ENCODE assay signal across 1 cellular context in the genomic region with DNA sequence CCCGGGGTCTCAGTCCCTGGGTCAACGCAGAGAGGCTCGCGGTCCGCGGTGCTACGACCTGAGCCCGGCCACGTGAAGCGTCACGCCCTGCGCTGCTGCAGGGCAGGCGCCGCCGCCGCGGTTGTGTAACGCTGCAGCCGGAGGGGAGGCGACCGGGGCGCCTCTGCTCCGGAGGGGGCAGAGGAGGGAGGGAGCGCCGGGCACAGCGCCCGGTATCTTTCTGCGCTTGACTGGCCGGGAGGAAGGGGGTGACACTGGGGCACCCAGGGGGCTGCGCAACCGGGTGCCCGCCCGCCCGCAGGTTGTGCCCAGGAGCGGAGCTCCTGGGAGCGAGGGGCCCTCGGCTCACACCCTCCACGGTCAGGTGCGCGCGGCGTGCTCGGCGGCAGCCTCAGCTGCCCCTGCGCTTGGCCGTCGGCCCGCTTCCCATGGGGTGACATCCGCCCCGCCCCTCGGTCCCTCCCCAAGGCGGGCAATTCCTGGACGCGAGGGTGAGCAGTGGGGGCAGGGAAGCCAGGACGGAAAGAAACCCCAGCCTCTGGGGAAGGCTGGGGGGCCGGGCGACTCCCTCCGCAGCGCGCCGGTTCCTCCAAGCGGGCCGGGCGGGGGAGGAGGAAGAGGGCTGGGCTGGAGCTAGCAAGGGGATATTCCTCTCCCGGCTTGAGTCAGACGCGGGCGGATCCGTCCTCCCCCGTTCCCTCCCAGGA.
TF ChIP-seq lines count a peak whose summit lies in the region.

No MANE protein-coding gene starts in this region.

TF ChIP-seq in HepG2, 621 proteins besides CTCF, POLR2A, EP300 and RAD21 (continued from another document and continues in another):
- TF ChIP-seq, protein P1, sequence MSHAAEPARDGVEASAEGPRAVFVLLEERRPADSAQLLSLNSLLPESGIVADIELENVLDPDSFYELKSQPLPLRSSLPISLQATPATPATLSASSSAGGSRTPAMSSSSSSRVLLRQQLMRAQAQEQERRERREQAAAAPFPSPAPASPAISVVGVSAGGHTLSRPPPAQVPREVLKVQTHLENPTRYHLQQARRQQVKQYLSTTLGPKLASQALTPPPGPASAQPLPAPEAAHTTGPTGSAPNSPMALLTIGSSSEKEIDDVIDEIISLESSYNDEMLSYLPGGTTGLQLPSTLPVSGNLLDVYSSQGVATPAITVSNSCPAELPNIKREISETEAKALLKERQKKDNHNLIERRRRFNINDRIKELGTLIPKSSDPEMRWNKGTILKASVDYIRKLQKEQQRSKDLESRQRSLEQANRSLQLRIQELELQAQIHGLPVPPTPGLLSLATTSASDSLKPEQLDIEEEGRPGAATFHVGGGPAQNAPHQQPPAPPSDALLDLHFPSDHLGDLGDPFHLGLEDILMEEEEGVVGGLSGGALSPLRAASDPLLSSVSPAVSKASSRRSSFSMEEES (CRISPR knock-in tag; IDR thresholded peaks at IDR 0.05): peak; percentile 82
- TF ChIP-seq RBAK (CRISPR knock-in tag; IDR thresholded peaks at IDR 0.05) (peak; percentile 100), ZKSCAN8 (CRISPR knock-in tag; IDR thresholded peaks at IDR 0.05; ENCODE audit: borderline replicate concordance) (peak; percentile 48; the same call in 1 of the 2 replicates), ZNF205 (CRISPR knock-in tag; IDR thresholded peaks at IDR 0.05) (peak; percentile 79), FOXA3 (CRISPR knock-in tag; IDR thresholded peaks at IDR 0.05) (peak; percentile 76), HNRNPK (IDR thresholded peaks at IDR 0.05; ENCODE audit: low read depth, low read length, poor library complexity, severe bottlenecking) (peak; percentile 78), HNRNPL (IDR thresholded peaks at IDR 0.05; ENCODE audit: low read depth, low read length) (peak; percentile 98), JUNB (CRISPR knock-in tag; IDR thresholded peaks at IDR 0.05; ENCODE audit: borderline replicate concordance) (no peak), RBM39 (IDR thresholded peaks at IDR 0.05; ENCODE audit: low read depth, low read length, poor library complexity, severe bottlenecking) (peak; percentile 73), HES4 (CRISPR knock-in tag; IDR thresholded peaks at IDR 0.05; ENCODE audit: borderline replicate concordance) (peak; percentile 72; the same call in 1 of the 2 replicates), ARNT2 (CRISPR knock-in tag; IDR thresholded peaks at IDR 0.05; ENCODE audit: low read depth) (peak; percentile 76; the same call in 1 of the 2 replicates), ZNF792 (CRISPR knock-in tag; IDR thresholded peaks at IDR 0.05) (peak; percentile 17), TAF1 (CRISPR knock-in tag; IDR thresholded peaks at IDR 0.05) (peak; percentile 82)
- TF ChIP-seq, protein P2, sequence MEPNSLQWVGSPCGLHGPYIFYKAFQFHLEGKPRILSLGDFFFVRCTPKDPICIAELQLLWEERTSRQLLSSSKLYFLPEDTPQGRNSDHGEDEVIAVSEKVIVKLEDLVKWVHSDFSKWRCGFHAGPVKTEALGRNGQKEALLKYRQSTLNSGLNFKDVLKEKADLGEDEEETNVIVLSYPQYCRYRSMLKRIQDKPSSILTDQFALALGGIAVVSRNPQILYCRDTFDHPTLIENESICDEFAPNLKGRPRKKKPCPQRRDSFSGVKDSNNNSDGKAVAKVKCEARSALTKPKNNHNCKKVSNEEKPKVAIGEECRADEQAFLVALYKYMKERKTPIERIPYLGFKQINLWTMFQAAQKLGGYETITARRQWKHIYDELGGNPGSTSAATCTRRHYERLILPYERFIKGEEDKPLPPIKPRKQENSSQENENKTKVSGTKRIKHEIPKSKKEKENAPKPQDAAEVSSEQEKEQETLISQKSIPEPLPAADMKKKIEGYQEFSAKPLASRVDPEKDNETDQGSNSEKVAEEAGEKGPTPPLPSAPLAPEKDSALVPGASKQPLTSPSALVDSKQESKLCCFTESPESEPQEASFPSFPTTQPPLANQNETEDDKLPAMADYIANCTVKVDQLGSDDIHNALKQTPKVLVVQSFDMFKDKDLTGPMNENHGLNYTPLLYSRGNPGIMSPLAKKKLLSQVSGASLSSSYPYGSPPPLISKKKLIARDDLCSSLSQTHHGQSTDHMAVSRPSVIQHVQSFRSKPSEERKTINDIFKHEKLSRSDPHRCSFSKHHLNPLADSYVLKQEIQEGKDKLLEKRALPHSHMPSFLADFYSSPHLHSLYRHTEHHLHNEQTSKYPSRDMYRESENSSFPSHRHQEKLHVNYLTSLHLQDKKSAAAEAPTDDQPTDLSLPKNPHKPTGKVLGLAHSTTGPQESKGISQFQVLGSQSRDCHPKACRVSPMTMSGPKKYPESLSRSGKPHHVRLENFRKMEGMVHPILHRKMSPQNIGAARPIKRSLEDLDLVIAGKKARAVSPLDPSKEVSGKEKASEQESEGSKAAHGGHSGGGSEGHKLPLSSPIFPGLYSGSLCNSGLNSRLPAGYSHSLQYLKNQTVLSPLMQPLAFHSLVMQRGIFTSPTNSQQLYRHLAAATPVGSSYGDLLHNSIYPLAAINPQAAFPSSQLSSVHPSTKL (CRISPR knock-in tag; IDR thresholded peaks at IDR 0.05): peak; percentile 94
- TF ChIP-seq, protein P3, sequence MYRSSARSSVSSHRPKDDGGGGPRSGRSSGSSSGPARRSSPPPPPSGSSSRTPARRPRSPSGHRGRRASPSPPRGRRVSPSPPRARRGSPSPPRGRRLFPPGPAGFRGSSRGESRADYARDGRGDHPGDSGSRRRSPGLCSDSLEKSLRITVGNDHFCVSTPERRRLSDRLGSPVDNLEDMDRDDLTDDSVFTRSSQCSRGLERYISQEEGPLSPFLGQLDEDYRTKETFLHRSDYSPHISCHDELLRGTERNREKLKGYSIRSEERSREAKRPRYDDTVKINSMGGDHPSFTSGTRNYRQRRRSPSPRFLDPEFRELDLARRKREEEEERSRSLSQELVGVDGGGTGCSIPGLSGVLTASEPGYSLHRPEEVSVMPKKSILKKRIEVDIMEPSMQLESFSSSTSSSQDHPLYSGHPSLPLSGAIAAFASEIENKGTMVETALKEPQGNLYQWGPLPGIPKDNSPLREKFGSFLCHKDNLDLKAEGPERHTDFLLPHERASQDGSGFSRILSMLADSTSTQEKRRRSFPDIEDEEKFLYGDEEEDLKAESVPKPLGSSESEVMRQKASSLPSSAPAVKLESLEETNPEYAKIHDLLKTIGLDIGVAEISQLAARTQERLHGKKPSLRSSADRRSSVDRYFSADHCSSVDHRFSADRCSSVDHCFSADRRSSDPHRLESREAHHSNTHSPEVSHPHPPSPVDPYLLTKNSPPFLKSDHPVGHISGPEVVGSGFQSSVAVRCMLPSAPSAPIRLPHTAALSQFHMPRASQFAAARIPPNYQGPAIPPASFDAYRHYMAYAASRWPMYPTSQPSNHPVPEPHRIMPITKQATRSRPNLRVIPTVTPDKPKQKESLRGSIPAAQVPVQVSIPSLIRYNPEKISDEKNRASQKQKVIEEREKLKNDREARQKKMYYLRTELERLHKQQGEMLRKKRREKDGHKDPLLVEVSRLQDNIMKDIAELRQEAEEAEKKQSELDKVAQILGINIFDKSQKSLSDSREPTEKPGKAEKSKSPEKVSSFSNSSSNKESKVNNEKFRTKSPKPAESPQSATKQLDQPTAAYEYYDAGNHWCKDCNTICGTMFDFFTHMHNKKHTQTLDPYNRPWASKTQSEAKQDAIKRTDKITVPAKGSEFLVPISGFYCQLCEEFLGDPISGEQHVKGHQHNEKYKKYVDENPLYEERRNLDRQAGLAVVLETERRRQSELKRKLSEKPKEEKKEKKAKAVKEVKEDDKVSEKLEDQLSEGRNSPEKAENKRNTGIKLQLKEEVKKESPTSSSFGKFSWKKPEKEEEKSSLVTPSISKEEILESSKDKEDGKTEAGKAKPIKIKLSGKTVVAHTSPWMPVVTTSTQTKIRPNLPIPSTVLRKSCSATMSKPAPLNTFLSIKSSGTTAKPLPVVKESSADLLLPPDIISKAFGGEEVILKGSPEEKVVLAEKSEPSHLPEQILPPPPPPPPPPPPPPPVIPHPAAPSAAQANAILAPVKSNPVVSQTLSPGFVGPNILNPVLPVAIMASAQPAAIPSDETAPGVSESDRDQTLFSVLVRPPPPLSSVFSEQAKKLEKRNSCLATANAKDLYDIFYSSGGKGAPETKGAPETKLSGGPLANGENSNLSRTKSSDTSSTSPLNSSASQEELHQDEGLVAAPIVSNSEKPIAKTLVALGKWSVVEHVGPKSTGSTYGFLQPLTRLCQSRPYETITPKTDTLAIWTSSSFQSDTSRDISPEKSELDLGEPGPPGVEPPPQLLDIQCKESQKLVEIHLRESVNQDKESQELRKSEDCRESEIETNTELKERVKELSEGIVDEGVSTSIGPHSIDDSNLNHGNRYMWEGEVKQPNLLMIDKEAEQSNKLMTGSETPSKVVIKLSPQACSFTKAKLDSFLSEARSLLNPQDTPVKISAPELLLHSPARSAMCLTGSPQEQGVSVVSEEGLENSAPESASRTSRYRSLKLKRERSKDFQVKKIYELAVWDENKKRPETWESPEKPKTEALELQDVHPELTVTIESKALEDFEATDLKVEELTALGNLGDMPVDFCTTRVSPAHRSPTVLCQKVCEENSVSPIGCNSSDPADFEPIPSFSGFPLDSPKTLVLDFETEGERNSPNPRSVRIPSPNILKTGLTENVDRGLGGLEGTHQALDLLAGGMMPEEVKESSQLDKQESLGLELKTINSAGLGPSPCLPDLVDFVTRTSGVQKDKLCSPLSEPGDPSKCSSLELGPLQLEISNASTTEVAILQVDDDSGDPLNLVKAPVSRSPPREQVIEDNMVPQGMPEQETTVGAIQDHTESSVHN (CRISPR knock-in tag; IDR thresholded peaks at IDR 0.05): 0 out of 2 replicates have a peak, but pooled peaks have one; percentile 36
- TF ChIP-seq, protein P4, sequence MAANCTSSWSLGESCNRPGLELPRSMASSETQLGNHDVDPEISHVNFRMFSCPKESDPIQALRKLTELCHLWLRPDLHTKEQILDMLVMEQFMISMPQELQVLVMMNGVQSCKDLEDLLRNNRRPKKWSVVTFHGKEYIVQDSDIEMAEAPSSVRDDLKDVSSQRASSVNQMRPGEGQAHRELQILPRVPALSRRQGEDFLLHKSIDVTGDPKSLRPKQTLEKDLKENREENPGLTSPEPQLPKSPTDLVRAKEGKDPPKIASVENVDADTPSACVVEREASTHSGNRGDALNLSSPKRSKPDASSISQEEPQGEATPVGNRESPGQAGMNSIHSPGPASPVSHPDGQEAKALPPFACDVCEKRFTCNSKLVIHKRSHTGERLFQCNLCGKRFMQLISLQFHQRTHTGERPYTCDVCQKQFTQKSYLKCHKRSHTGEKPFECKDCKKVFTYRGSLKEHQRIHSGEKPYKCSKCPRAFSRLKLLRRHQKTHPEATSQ (CRISPR knock-in tag; IDR thresholded peaks at IDR 0.05; ENCODE audit: borderline replicate concordance): peak; percentile 100
- TF ChIP-seq, protein P5, sequence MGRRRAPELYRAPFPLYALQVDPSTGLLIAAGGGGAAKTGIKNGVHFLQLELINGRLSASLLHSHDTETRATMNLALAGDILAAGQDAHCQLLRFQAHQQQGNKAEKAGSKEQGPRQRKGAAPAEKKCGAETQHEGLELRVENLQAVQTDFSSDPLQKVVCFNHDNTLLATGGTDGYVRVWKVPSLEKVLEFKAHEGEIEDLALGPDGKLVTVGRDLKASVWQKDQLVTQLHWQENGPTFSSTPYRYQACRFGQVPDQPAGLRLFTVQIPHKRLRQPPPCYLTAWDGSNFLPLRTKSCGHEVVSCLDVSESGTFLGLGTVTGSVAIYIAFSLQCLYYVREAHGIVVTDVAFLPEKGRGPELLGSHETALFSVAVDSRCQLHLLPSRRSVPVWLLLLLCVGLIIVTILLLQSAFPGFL (CRISPR knock-in tag; IDR thresholded peaks at IDR 0.05): no peak
- TF ChIP-seq, protein P6, sequence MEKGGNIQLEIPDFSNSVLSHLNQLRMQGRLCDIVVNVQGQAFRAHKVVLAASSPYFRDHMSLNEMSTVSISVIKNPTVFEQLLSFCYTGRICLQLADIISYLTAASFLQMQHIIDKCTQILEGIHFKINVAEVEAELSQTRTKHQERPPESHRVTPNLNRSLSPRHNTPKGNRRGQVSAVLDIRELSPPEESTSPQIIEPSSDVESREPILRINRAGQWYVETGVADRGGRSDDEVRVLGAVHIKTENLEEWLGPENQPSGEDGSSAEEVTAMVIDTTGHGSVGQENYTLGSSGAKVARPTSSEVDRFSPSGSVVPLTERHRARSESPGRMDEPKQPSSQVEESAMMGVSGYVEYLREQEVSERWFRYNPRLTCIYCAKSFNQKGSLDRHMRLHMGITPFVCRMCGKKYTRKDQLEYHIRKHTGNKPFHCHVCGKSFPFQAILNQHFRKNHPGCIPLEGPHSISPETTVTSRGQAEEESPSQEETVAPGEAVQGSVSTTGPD (CRISPR knock-in tag; IDR thresholded peaks at IDR 0.05): no peak
- TF ChIP-seq, protein P7, sequence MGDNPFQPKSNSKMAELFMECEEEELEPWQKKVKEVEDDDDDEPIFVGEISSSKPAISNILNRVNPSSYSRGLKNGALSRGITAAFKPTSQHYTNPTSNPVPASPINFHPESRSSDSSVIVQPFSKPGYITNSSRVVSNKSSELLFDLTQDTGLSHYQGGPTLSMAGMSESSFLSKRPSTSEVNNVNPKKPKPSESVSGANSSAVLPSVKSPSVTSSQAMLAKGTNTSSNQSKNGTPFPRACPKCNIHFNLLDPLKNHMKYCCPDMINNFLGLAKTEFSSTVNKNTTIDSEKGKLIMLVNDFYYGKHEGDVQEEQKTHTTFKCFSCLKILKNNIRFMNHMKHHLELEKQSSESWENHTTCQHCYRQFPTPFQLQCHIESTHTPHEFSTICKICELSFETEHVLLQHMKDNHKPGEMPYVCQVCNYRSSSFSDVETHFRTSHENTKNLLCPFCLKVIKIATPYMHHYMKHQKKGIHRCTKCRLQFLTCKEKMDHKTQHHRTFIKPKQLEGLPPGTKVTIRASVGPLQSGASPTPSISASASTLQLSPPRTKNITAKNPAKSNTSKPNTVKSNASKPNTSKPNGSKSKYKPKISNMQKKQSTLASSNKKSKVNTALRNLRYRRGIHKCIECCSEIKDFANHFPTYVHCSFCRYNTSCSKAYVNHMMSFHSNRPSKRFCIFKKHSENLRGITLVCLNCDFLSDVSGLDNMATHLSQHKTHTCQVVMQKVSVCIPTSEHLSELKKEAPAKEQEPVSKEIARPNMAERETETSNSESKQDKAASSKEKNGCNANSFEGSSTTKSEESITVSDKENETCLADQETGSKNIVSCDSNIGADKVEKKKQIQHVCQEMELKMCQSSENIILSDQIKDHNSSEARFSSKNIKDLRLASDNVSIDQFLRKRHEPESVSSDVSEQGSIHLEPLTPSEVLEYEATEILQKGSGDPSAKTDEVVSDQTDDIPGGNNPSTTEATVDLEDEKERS (CRISPR knock-in tag; IDR thresholded peaks at IDR 0.05): no peak; the same call in 1 of the 2 replicates
- TF ChIP-seq, protein P8, sequence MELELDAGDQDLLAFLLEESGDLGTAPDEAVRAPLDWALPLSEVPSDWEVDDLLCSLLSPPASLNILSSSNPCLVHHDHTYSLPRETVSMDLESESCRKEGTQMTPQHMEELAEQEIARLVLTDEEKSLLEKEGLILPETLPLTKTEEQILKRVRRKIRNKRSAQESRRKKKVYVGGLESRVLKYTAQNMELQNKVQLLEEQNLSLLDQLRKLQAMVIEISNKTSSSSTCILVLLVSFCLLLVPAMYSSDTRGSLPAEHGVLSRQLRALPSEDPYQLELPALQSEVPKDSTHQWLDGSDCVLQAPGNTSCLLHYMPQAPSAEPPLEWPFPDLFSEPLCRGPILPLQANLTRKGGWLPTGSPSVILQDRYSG (CRISPR knock-in tag; IDR thresholded peaks at IDR 0.05): no peak
- TF ChIP-seq, protein P9, sequence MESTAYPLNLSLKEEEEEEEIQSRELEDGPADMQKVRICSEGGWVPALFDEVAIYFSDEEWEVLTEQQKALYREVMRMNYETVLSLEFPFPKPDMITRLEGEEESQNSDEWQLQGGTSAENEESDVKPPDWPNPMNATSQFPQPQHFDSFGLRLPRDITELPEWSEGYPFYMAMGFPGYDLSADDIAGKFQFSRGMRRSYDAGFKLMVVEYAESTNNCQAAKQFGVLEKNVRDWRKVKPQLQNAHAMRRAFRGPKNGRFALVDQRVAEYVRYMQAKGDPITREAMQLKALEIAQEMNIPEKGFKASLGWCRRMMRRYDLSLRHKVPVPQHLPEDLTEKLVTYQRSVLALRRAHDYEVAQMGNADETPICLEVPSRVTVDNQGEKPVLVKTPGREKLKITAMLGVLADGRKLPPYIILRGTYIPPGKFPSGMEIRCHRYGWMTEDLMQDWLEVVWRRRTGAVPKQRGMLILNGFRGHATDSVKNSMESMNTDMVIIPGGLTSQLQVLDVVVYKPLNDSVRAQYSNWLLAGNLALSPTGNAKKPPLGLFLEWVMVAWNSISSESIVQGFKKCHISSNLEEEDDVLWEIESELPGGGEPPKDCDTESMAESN (CRISPR knock-in tag; conservative IDR thresholded peaks at IDR 0.05): peak; percentile 85; the same call in 1 of the 2 replicates
